In the genomic region with DNA sequence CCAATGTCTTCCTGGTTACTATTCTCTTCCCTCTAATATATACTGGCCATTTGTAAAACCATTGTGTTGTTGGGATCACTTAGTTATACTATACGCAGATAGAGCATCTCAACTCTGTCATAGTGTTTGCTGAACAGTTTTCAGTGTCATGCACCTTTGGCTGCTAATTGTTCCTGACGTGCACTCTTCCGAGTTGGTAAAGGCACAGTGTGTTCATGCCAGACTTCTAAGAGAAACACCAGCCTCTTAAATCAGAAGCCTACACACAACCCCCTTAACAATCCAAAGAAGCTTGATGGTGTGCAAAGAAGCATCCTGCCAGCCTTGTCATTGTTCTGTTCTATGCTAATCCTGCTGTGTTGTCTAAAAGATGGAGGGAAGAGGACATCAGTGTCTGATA, we compare ENCODE assay signal across 19 cellular contexts.
DNase-seq lines count a peak whose midpoint lies in the region; ATAC-seq and TF ChIP-seq lines count a peak whose summit lies in the region.
"Had no signal": no experiment of that assay in that cellular context is flagged by ENCODE, and none has a peak within 500 bp of the region (broad histone marks: within the 10 kb centered on the region; RNA-seq: fewer than 3 reads in every experiment).

No MANE protein-coding gene starts in this region.

- peaks cover under 1% of the 10 kb centered on the region for H3K36me3 ChIP-seq in neural progenitor cell
- H3K36me3 ChIP-seq: BE2C had no signal

- intact Hi-C loops in right cardiac atrium (cut with DNase I), result no loop called here

- H3K27me3 ChIP-seq in neural progenitor cell (no peaks in the 10 kb centered on the region), right cardiac atrium (ENCODE audit: control insufficient read depth, insufficient read depth) (no peaks in the 10 kb centered on the region)
- H3K27me3 ChIP-seq: BE2C had no signal

- no peaks in the 10 kb centered on the region for H4K20me1 ChIP-seq in neural progenitor cell (ENCODE audit: low read depth)

- H3K9me3 ChIP-seq in neural progenitor cell (ENCODE audit: low read depth), result no peaks in the 10 kb centered on the region
- no peaks in the 10 kb centered on the region for H3K9me3 ChIP-seq in right cardiac atrium (ENCODE audit: control insufficient read depth, low read length)
- H3K9me3 ChIP-seq: BE2C, Caco-2 had no signal

- H3K4me2 ChIP-seq in neural progenitor cell, result peak overlapping the region; percentile 15

- H3K4me1 ChIP-seq in neural progenitor cell, result peaks cover 20% of the 10 kb centered on the region
- H3K4me1 ChIP-seq in right cardiac atrium (ENCODE audit: control insufficient read depth, insufficient read depth, low read length), result no peaks in the 10 kb centered on the region
- H3K4me1 ChIP-seq: BE2C had no signal

- H3K27me3 Mint-ChIP-seq in neural progenitor cell (ENCODE audit: insufficient read depth, low read depth), result peaks cover 2% of the 10 kb centered on the region
- H3K27me3 Mint-ChIP-seq: CD4-positive, alpha-beta T cell had no signal

- H3K4me3 ChIP-seq in neural progenitor cell (no peak overlapping the region), right cardiac atrium (ENCODE audit: low read length) (no peak overlapping the region)

- H3K4me1 Mint-ChIP-seq in neural progenitor cell, result no peaks in the 10 kb centered on the region

- peak; percentile 86 for DNase-seq in DMS53 (lab: John Stamatoyannopoulos, UW)
- DNase-seq in DMS53 treated with DMSO at 0.1 percent for 48 hours (lab: John Stamatoyannopoulos, UW; ENCODE audit: unreplicated experiment), result peak; percentile 82
- DNase-seq in SK-N-DZ (ENCODE audit: low spot score), result peak; percentile 49
- DNase-seq in neural progenitor cell (ENCODE audit: low spot score), result peak; percentile 16
- DNase-seq in mucosa of gallbladder (ENCODE audit: low spot score), result no peak
- no peak for DNase-seq in right cardiac atrium
- no peak for DNase-seq in KG1 (lab: John Stamatoyannopoulos, UW)
- DNase-seq: ACHN; BE2C; Caco-2; CD4-positive, alpha-beta T cell; DMS79 treated with DMSO at 0.1 percent for 48 hours; GF-D8; GOT3; H7 had no signal

- H3K27ac Mint-ChIP-seq in neural progenitor cell, result no peak overlapping the region
- H3K27ac Mint-ChIP-seq: CD4-positive, alpha-beta T cell had no signal

- H3K36me3 Mint-ChIP-seq in neural progenitor cell, result peaks cover 9% of the 10 kb centered on the region

- no peaks in the 10 kb centered on the region for H3F3A ChIP-seq in neural progenitor cell (ENCODE audit: low read depth)

- H3K79me2 ChIP-seq in neural progenitor cell (ENCODE audit: low read depth), result no peaks in the 10 kb centered on the region

- no peak overlapping the region for H3K4me3 Mint-ChIP-seq in neural progenitor cell
- H3K4me3 Mint-ChIP-seq: CD4-positive, alpha-beta T cell had no signal

- ATAC-seq in SK-N-SH treated with all-trans-retinoic acid at 6 μM for 48 hours, result no peak
- no peak for ATAC-seq in right cardiac atrium
- ATAC-seq: HCT116, HepG2 had no signal

- H3K27ac ChIP-seq in neural progenitor cell (no peak overlapping the region), right cardiac atrium (ENCODE audit: low read length) (no peak overlapping the region)
- H3K27ac ChIP-seq: C4-2B had no signal

- no peak overlapping the region for H2AFZ ChIP-seq in neural progenitor cell (replicated peaks)

- TF ChIP-seq CTCF in neural progenitor cell (IDR thresholded peaks at IDR 0.05), result no peak

- WGBS in right cardiac atrium, result 77% methylated on average over 3 of the region's 3 CpGs

- H3K9ac ChIP-seq in neural progenitor cell, result no peak overlapping the region

- H3K9me3 Mint-ChIP-seq in neural progenitor cell, result no peaks in the 10 kb centered on the region
- H3K9me3 Mint-ChIP-seq: CD4-positive, alpha-beta T cell had no signal

TF ChIP-seq in SK-N-SH treated with all-trans-retinoic acid at 6 μM for 48 hours, 23 proteins besides CTCF, POLR2A, EP300 and RAD21:
- TF ChIP-seq ESRRG (CRISPR knock-in tag; IDR thresholded peaks at IDR 0.05) (no peak), CSDC2 (CRISPR knock-in tag; IDR thresholded peaks at IDR 0.05) (no peak), TCF4 (CRISPR knock-in tag; IDR thresholded peaks at IDR 0.05; ENCODE audit: borderline replicate concordance) (no peak)
- TF ChIP-seq, protein P1, sequence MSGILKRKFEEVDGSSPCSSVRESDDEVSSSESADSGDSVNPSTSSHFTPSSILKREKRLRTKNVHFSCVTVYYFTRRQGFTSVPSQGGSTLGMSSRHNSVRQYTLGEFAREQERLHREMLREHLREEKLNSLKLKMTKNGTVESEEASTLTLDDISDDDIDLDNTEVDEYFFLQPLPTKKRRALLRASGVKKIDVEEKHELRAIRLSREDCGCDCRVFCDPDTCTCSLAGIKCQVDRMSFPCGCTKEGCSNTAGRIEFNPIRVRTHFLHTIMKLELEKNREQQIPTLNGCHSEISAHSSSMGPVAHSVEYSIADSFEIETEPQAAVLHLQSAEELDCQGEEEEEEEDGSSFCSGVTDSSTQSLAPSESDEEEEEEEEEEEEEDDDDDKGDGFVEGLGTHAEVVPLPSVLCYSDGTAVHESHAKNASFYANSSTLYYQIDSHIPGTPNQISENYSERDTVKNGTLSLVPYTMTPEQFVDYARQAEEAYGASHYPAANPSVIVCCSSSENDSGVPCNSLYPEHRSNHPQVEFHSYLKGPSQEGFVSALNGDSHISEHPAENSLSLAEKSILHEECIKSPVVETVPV (CRISPR knock-in tag; IDR thresholded peaks at IDR 0.05), result no peak
TF ChIP-seq in SK-N-SH treated with all-trans-retinoic acid at 6 μM for 48 hours: peak in this region for 0.

Comparison
In these comparisons a context has a peak if more than half of its experiments do, and no peak if none do; other contexts are left out.
1. DNase-seq: peak in DMS53 (single experiment), DMS53 treated with DMSO at 0.1 percent for 48 hours (single experiment), SK-N-DZ (single experiment) and neural progenitor cell (single experiment); none in mucosa of gallbladder (single experiment), right cardiac atrium (0 of 3) and KG1 (single experiment).